ENCODE assay signal across 36 cellular contexts in the genomic region with DNA sequence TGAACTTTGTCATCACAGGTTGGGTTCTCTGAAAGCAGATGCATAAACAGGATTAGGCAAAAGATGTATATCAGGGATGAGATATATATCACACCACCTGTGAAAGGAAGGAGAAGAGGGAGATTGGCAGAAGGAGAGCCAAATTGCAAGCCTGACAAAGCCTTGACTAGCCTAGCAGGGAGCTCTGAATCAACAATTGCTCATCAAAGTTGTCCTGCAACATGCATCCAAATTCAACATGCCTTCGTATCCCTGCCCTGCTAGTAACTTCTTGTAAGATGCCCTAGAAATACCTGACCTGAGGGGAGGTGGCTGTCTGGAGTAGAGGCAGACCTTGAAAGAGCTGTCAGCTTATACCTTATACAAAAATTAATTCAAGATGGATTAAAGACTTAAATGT.
"Had no signal": no experiment of that assay in that cellular context is flagged by ENCODE, and none has a peak within 500 bp of the region (broad histone marks: within the 10 kb centered on the region; RNA-seq: fewer than 3 reads in every experiment).

No MANE protein-coding gene starts in this region.

- H3K36me3 ChIP-seq: MG63 had no signal

- H3K27me3 ChIP-seq: MG63 had no signal

- H3K9me3 ChIP-seq: MG63 had no signal

- H3K27ac ChIP-seq: KMS-11 had no signal

- H3K4me3 ChIP-seq: MG63 had no signal

- H3K4me2 ChIP-seq: KMS-11 had no signal

- DNase-seq: Karpas-422, Kasumi-1, KG1, MG63, MM.1S, MV-4-11, NCI-H1048, NCI-H1092, NCI-H1092 treated with DMSO at 0.1 percent for 48 hours, NCI-H1105, NCI-H1105 treated with DMSO at 0.1 percent for 48 hours, NCI-H1417, NCI-H1417 treated with DMSO at 0.1 percent for 48 hours, NCI-H1436, NCI-H1436 treated with DMSO at 0.1 percent for 48 hours, NCI-H146, NCI-H1694, NCI-H1694 treated with DMSO at 0.1 percent for 48 hours, NCI-H187, NCI-H187 treated with DMSO at 0.1 percent for 48 hours, NCI-H1930, NCI-H2029, NCI-H2029 treated with DMSO at 0.1 percent for 48 hours, NCI-H2081, NCI-H2081 treated with DMSO at 0.1 percent for 48 hours, NCI-H2107, NCI-H2171, NCI-H2171 treated with DMSO at 0.1 percent for 48 hours, NCI-H2227 treated with DMSO at 0.1 percent for 48 hours, NCI-H226, NCI-H345, NCI-H446, NCI-H446 treated with DMSO at 0.1 percent for 48 hours, NCI-H510A, NCI-H510A treated with DMSO at 0.1 percent for 48 hours had no signal

- H3K9ac ChIP-seq: KMS-11 had no signal
